ENCODE assay signal across 9 cellular contexts in genomic region chr5:156934450-156935211, GRCh38. TPM values are rescaled to one million over a fixed set of nuclear protein-coding genes. Genes with fewer than 3 reads are reported as not detected.
A peak's percentile ranks its signal among the peaks of the same experiment; 100 is the strongest.
DNase-seq lines count a peak whose midpoint lies in the region; ATAC-seq and TF ChIP-seq lines count a peak whose summit lies in the region.
"Had no signal": no experiment of that assay in that cellular context is flagged by ENCODE, and none has a peak within 500 bp of the region (broad histone marks: within the 10 kb centered on the region; RNA-seq: fewer than 3 reads in every experiment).

No MANE protein-coding gene starts in this region.

- CTCF ChIA-PET in CD4-positive, alpha-beta T cell (lab: Charles Lee): interaction anchor here (0.6 kb wide), 1 partner anchor 20 kb away, joined by 3 read pairs; no protein-coding TSS in a partner anchor

- peak; percentile 78 for TF ChIP-seq CTCF in CD4-positive, alpha-beta T cell (IDR thresholded peaks at IDR 0.05)
- TF ChIP-seq CTCF in kidney epithelial cell (IDR thresholded peaks at IDR 0.05; ENCODE audit: insufficient read depth, low read length, poor library complexity, severe bottlenecking): peak; percentile 60
- peak in 3 of 7 experiments; percentile 18 to 35 (median 23) for TF ChIP-seq CTCF in stomach (IDR thresholded peaks at IDR 0.05)

- no peaks in the 10 kb centered on the region for H3K27me3 ChIP-seq in CD4-positive, alpha-beta T cell (ENCODE audit: control insufficient read depth, insufficient read depth, low read length)
- H3K27me3 ChIP-seq in kidney epithelial cell (ENCODE audit: control insufficient read depth, insufficient read depth, low read length): no peaks in the 10 kb centered on the region
- no peaks in the 10 kb centered on the region for H3K27me3 ChIP-seq in stomach

- peak overlapping the region; percentile 2 for H3K4me3 Mint-ChIP-seq in CD4-positive, alpha-beta T cell

- TF ChIP-seq POLR2A in stomach (IDR thresholded peaks at IDR 0.05): no peak

- H3K27me3 Mint-ChIP-seq in CD4-positive, alpha-beta T cell: no peaks in the 10 kb centered on the region

- H3K4me1 ChIP-seq in stomach: no peaks in the 10 kb centered on the region

- no peak overlapping the region for H3K27ac ChIP-seq in CD4-positive, alpha-beta T cell (ENCODE audit: low read depth, low read length)
- no peak overlapping the region for H3K27ac ChIP-seq in stomach

- 52 to 60% (median 58%) methylated on average over 9 of the region's 9 CpGs for WGBS in stomach, 5 donors

- H3K9me3 ChIP-seq in CD4-positive, alpha-beta T cell (ENCODE audit: control insufficient read depth, low read length): peaks cover 5% of the 10 kb centered on the region
- H3K9me3 ChIP-seq in stomach: no peaks in the 10 kb centered on the region

- no peaks in the 10 kb centered on the region for H3K36me3 ChIP-seq in kidney epithelial cell (ENCODE audit: control insufficient read depth, insufficient read depth, low read length)
- H3K36me3 ChIP-seq in stomach: no peaks in the 10 kb centered on the region

- no peaks in the 10 kb centered on the region for H3K36me3 Mint-ChIP-seq in CD4-positive, alpha-beta T cell (ENCODE audit: low read depth)

- peaks cover 24% of the 10 kb centered on the region for H3K4me1 Mint-ChIP-seq in CD4-positive, alpha-beta T cell (ENCODE audit: low read depth)

- intact Hi-C loops in CD4-positive, alpha-beta T cell (cut with DNase I, micrococcal nuclease): loop anchor here (2.0 to 10.0 kb wide), 10 partner anchors 42 to 1990 kb away; partner anchors contain the start of gene MRPL22 (in 1 of the 2)
- intact Hi-C loops in stomach (cut with DNase I; ENCODE audit: low total_unique reads): no loop called here

- no peak overlapping the region for H3K4me3 ChIP-seq in kidney epithelial cell (ENCODE audit: low read depth, low read length)
- no peak overlapping the region for H3K4me3 ChIP-seq in stomach

- H3K27ac Mint-ChIP-seq in CD4-positive, alpha-beta T cell: no peak overlapping the region

- peaks cover 4% of the 10 kb centered on the region for H3K9me3 Mint-ChIP-seq in CD4-positive, alpha-beta T cell

- DNase-seq in CD4-positive, alpha-beta T cell: peak; percentile 30 to 63 (median 42)
- DNase-seq in NCI-H774 (lab: John Stamatoyannopoulos, UW) (peak; percentile 29), kidney epithelial cell (ENCODE audit: low read depth) (no peak), stomach (no peak)
- peak; percentile 15 for DNase-seq in activated effector memory CD4-positive, alpha-beta T cell treated with Interleukin-2 at 50 U/mL for 16 hours
- DNase-seq in stimulated activated CD8-positive, alpha-beta memory T cell treated with anti-CD3 and anti-CD28 coated beads, Interleukin-4, amount 100 ng/mL, for 4 hours (ENCODE audit: low read depth in 2 of 2, low spot score in 1 of 2): peak; percentile 6 to 13

- POLR2A ChIA-PET in CD4-positive, alpha-beta T cell (lab: Charles Lee): interaction anchor here (0.9 to 1.3 kb wide), 2 partner anchors 20 to 208 kb away, joined by 3 to 7 read pairs; partner anchors contain the start of gene MED7

- peak; percentile 56 for ATAC-seq in CD4-positive, alpha-beta T cell (ENCODE audit: poor library complexity)
- ATAC-seq in GM18867 (IDR thresholded peaks at IDR 0.05; ENCODE audit: unreplicated experiment): peak; percentile 46
- no peak for ATAC-seq in HG02588 (IDR thresholded peaks at IDR 0.05; ENCODE audit: unreplicated experiment)

- no peak for TF ChIP-seq EP300 in stomach (IDR thresholded peaks at IDR 0.05)

RNA-seq across cellular contexts. Expression of gene TIMD4, which starts 28.4 kb away (rescaled TPM):
- total RNA-seq in CD4-positive, alpha-beta T cell: 1 to 10 TPM; 1.6 to 2.0 TPM
- not detected in 2 replicates for total RNA-seq in kidney epithelial cell
- 1 to 10 TPM in 2 of 5 donors, not detected in 3; 2.0 to 3.7 TPM for total RNA-seq in stomach
- under 1 TPM in 1 of 3 donors, not detected in 2; 0.45 TPM for polyA plus RNA-seq in stomach
- total RNA-seq: LHCN-M2 had no signal

Comparison
In these comparisons a context has a peak if more than half of its experiments do, and no peak if none do; other contexts are left out.
1. DNase-seq: peak in CD4-positive, alpha-beta T cell (10 of 10), NCI-H774 (single experiment), activated effector memory CD4-positive, alpha-beta T cell treated with Interleukin-2 at 50 U/mL for 16 hours (single experiment) and stimulated activated CD8-positive, alpha-beta memory T cell treated with anti-CD3 and anti-CD28 coated beads, Interleukin-4, amount 100 ng/mL, for 4 hours (2 of 2); none in kidney epithelial cell (single experiment) and stomach (single experiment).